ENCODE assay signal across 19 cellular contexts in genomic region chr15:48904758-48905157, GRCh38. TPM values are rescaled to one million over a fixed set of nuclear protein-coding genes. Genes with fewer than 3 reads are reported as not detected.
DNase-seq lines count a peak whose midpoint lies in the region; ATAC-seq and TF ChIP-seq lines count a peak whose summit lies in the region.
"Had no signal": no experiment of that assay in that cellular context is flagged by ENCODE, and none has a peak within 500 bp of the region (broad histone marks: within the 10 kb centered on the region; RNA-seq: fewer than 3 reads in every experiment).

No MANE protein-coding gene starts in this region.

- H3K4me1 Mint-ChIP-seq in stimulated activated naive CD8-positive, alpha-beta T cell treated with anti-CD3 and anti-CD28 coated beads, Interleukin-15, Interleukin-2, amounts not matched to agents 100 ng/mL and 50 ng/mL, for 24 hours (ENCODE audit: low read depth) = peaks cover 24% of the 10 kb centered on the region
- H3K4me1 Mint-ChIP-seq in activated naive CD8-positive, alpha-beta T cell treated with anti-CD3 and anti-CD28 coated beads, Interleukin-2, amount 50 U/mL, for 24 hours = peaks cover 28% of the 10 kb centered on the region
- no peaks in the 10 kb centered on the region for H3K4me1 Mint-ChIP-seq in endothelial cell (ENCODE audit: unreplicated experiment)
- peaks cover 8% of the 10 kb centered on the region for H3K4me1 Mint-ChIP-seq in stimulated activated effector memory CD8-positive, alpha-beta T cell treated with anti-CD3 and anti-CD28 coated beads, Interleukin-12 subunit alpha, Interleukin-12 subunit beta, amount 100 ng/mL, for 72 hours
- H3K4me1 Mint-ChIP-seq: B cell had no signal

- H3K27ac Mint-ChIP-seq in stimulated activated naive CD8-positive, alpha-beta T cell treated with anti-CD3 and anti-CD28 coated beads, Interleukin-15, Interleukin-2, amounts not matched to agents 100 ng/mL and 50 ng/mL, for 24 hours = peak overlapping the region; percentile 93
- peak overlapping the region; percentile 90 for H3K27ac Mint-ChIP-seq in activated naive CD8-positive, alpha-beta T cell treated with anti-CD3 and anti-CD28 coated beads, Interleukin-2, amount 50 U/mL, for 24 hours
- no peak overlapping the region for H3K27ac Mint-ChIP-seq in endothelial cell (ENCODE audit: unreplicated experiment)
- H3K27ac Mint-ChIP-seq in stimulated activated effector memory CD8-positive, alpha-beta T cell treated with anti-CD3 and anti-CD28 coated beads, Interleukin-12 subunit alpha, Interleukin-12 subunit beta, amount 100 ng/mL, for 72 hours = peak overlapping the region; percentile 76
- H3K27ac Mint-ChIP-seq: B cell; CD8-positive, alpha-beta T cell; H9 had no signal

- H3K9me3 Mint-ChIP-seq in stimulated activated naive CD8-positive, alpha-beta T cell treated with anti-CD3 and anti-CD28 coated beads, Interleukin-15, Interleukin-2, amounts not matched to agents 100 ng/mL and 50 ng/mL, for 24 hours = no peaks in the 10 kb centered on the region
- H3K9me3 Mint-ChIP-seq in activated naive CD8-positive, alpha-beta T cell treated with anti-CD3 and anti-CD28 coated beads, Interleukin-2, amount 50 U/mL, for 24 hours = peaks cover 11% of the 10 kb centered on the region
- H3K9me3 Mint-ChIP-seq in endothelial cell (ENCODE audit: unreplicated experiment) = no peaks in the 10 kb centered on the region
- H3K9me3 Mint-ChIP-seq in stimulated activated effector memory CD8-positive, alpha-beta T cell treated with anti-CD3 and anti-CD28 coated beads, Interleukin-12 subunit alpha, Interleukin-12 subunit beta, amount 100 ng/mL, for 72 hours = no peaks in the 10 kb centered on the region
- H3K9me3 Mint-ChIP-seq: CD8-positive, alpha-beta T cell; H9 had no signal

- H2AFZ ChIP-seq in hepatocyte = no peak overlapping the region

- no peak for ATAC-seq in stimulated activated naive CD8-positive, alpha-beta T cell treated with anti-CD3 and anti-CD28 coated beads, Interleukin-15, Interleukin-2, amounts not matched to agents 100 U/mL and 50 U/mL, for 24 hours
- ATAC-seq in activated naive CD8-positive, alpha-beta T cell treated with anti-CD3 and anti-CD28 coated beads, Interleukin-2, amount 50 U/mL, for 24 hours = no peak
- ATAC-seq in stimulated activated effector memory CD8-positive, alpha-beta T cell treated with anti-CD3 and anti-CD28 coated beads, Interleukin-12 subunit alpha, Interleukin-12 subunit beta, amount 100 ng/mL, for 72 hours = no peak
- no peak for ATAC-seq in foreskin keratinocyte
- ATAC-seq: CD8-positive, alpha-beta T cell; GM12878; HepG2 had no signal

- H3K27me3 ChIP-seq in foreskin keratinocyte = peaks cover 10% of the 10 kb centered on the region
- H3K27me3 ChIP-seq in hepatocyte = no peaks in the 10 kb centered on the region
- H3K27me3 ChIP-seq: BLaER1 treated with 17β-estradiol and CSF1 and Interleukin-3, amounts not matched to agents 10 nM and 100 nM had no signal

- H3K4me3 ChIP-seq in hepatocyte = no peak overlapping the region
- H3K4me3 ChIP-seq: BLaER1 treated with 17β-estradiol and CSF1 and Interleukin-3, amounts not matched to agents 10 nM and 100 nM; GM12878 had no signal

- H3K4me2 ChIP-seq in hepatocyte = no peak overlapping the region
- H3K4me2 ChIP-seq: BLaER1 treated with 17β-estradiol and CSF1 and Interleukin-3, amounts not matched to agents 10 nM and 100 nM had no signal

- no peaks in the 10 kb centered on the region for H4K20me1 ChIP-seq in hepatocyte (ENCODE audit: insufficient read depth, poor library complexity, severe bottlenecking)
- H4K20me1 ChIP-seq: BLaER1 treated with 17β-estradiol and CSF1 and Interleukin-3, amounts not matched to agents 10 nM and 100 nM had no signal

- H3K9me2 ChIP-seq in hepatocyte (replicated peaks; ENCODE audit: insufficient read depth) = no peaks in the 10 kb centered on the region

- DNase-seq in stimulated activated naive CD8-positive, alpha-beta T cell treated with anti-CD3 and anti-CD28 coated beads, Interleukin-15, Interleukin-2, amounts not matched to agents 100 U/mL and 50 U/mL, for 24 hours = no peak
- no peak for DNase-seq in activated naive CD8-positive, alpha-beta T cell treated with anti-CD3 and anti-CD28 coated beads, Interleukin-2, amount 50 U/mL, for 24 hours
- DNase-seq in endothelial cell (ENCODE audit: low spot score) (no peak), foreskin keratinocyte (no peak), dedifferentiated amniotic fluid mesenchymal stem cell (ENCODE audit: extremely low spot score) (no peak), hepatocyte (ENCODE audit: low spot score) (no peak)
- DNase-seq in stimulated activated effector memory CD8-positive, alpha-beta T cell treated with anti-CD3 and anti-CD28 coated beads, Interleukin-12 subunit alpha, Interleukin-12 subunit beta, amount 100 ng/mL, for 72 hours (ENCODE audit: low spot score in 2 of 2) = no peak
- DNase-seq: CD8-positive, alpha-beta T cell; DMS 273 treated with DMSO at 0.1 percent for 48 hours; DMS53; DND-41; EL; H9 had no signal

- H3K27ac ChIP-seq in foreskin keratinocyte = no peak overlapping the region
- H3K27ac ChIP-seq in hepatocyte = no peak overlapping the region
- H3K27ac ChIP-seq: BLaER1 treated with 17β-estradiol and CSF1 and Interleukin-3, amounts not matched to agents 10 nM and 100 nM had no signal

- H3K4me1 ChIP-seq in foreskin keratinocyte (no peaks in the 10 kb centered on the region), hepatocyte (ENCODE audit: insufficient read depth) (no peaks in the 10 kb centered on the region)
- H3K4me1 ChIP-seq: BLaER1 treated with 17β-estradiol and CSF1 and Interleukin-3, amounts not matched to agents 10 nM and 100 nM had no signal

- no peaks in the 10 kb centered on the region for H3K9me3 ChIP-seq in hepatocyte (ENCODE audit: low read depth)
- H3K9me3 ChIP-seq: BLaER1 treated with 17β-estradiol and CSF1 and Interleukin-3, amounts not matched to agents 10 nM and 100 nM had no signal

- no peaks in the 10 kb centered on the region for H3K36me3 ChIP-seq in hepatocyte (replicated peaks; ENCODE audit: insufficient read depth, low read depth)
- H3K36me3 ChIP-seq: BLaER1 treated with 17β-estradiol and CSF1 and Interleukin-3, amounts not matched to agents 10 nM and 100 nM had no signal

- no peaks in the 10 kb centered on the region for H3K79me2 ChIP-seq in hepatocyte

- no peak overlapping the region for H3K4me3 Mint-ChIP-seq in stimulated activated naive CD8-positive, alpha-beta T cell treated with anti-CD3 and anti-CD28 coated beads, Interleukin-15, Interleukin-2, amounts not matched to agents 100 ng/mL and 50 ng/mL, for 24 hours
- H3K4me3 Mint-ChIP-seq in activated naive CD8-positive, alpha-beta T cell treated with anti-CD3 and anti-CD28 coated beads, Interleukin-2, amount 50 U/mL, for 24 hours = no peak overlapping the region
- H3K4me3 Mint-ChIP-seq in endothelial cell (ENCODE audit: unreplicated experiment) = peak overlapping the region; percentile 15
- no peak overlapping the region for H3K4me3 Mint-ChIP-seq in stimulated activated effector memory CD8-positive, alpha-beta T cell treated with anti-CD3 and anti-CD28 coated beads, Interleukin-12 subunit alpha, Interleukin-12 subunit beta, amount 100 ng/mL, for 72 hours
- H3K4me3 Mint-ChIP-seq: B cell; CD8-positive, alpha-beta T cell; H9 had no signal

- 97% methylated on average over 4 of the region's 4 CpGs for WGBS in hepatocyte (ENCODE audit: low lambda C conversion rate, missing lambda C conversion rate)

- H3K36me3 Mint-ChIP-seq in stimulated activated naive CD8-positive, alpha-beta T cell treated with anti-CD3 and anti-CD28 coated beads, Interleukin-15, Interleukin-2, amounts not matched to agents 100 ng/mL and 50 ng/mL, for 24 hours (ENCODE audit: low read depth) = peaks cover 5% of the 10 kb centered on the region
- peaks cover 6% of the 10 kb centered on the region for H3K36me3 Mint-ChIP-seq in activated naive CD8-positive, alpha-beta T cell treated with anti-CD3 and anti-CD28 coated beads, Interleukin-2, amount 50 U/mL, for 24 hours (ENCODE audit: low read depth)
- H3K36me3 Mint-ChIP-seq in endothelial cell (ENCODE audit: low read depth, unreplicated experiment) = no peaks in the 10 kb centered on the region
- H3K36me3 Mint-ChIP-seq in stimulated activated effector memory CD8-positive, alpha-beta T cell treated with anti-CD3 and anti-CD28 coated beads, Interleukin-12 subunit alpha, Interleukin-12 subunit beta, amount 100 ng/mL, for 72 hours = no peaks in the 10 kb centered on the region
- H3K36me3 Mint-ChIP-seq: CD8-positive, alpha-beta T cell had no signal

- H3K27me3 Mint-ChIP-seq in stimulated activated naive CD8-positive, alpha-beta T cell treated with anti-CD3 and anti-CD28 coated beads, Interleukin-15, Interleukin-2, amounts not matched to agents 100 ng/mL and 50 ng/mL, for 24 hours = no peaks in the 10 kb centered on the region
- H3K27me3 Mint-ChIP-seq in activated naive CD8-positive, alpha-beta T cell treated with anti-CD3 and anti-CD28 coated beads, Interleukin-2, amount 50 U/mL, for 24 hours = peaks cover 2% of the 10 kb centered on the region
- no peaks in the 10 kb centered on the region for H3K27me3 Mint-ChIP-seq in endothelial cell (ENCODE audit: unreplicated experiment)

- TF ChIP-seq CTCF in endothelial cell (IDR thresholded peaks at IDR 0.05; ENCODE audit: unreplicated experiment) = no peak
- no peak for TF ChIP-seq CTCF in foreskin keratinocyte (conservative IDR thresholded peaks at IDR 0.05)
- TF ChIP-seq CTCF in hepatocyte (IDR thresholded peaks at IDR 0.05; ENCODE audit: poor library complexity) = no peak

RNA-seq across cellular contexts. Expression of gene EID1, which starts 26.8 kb away (rescaled TPM):
- total RNA-seq in endothelial cell (ENCODE audit: unreplicated experiment) = 126 TPM
- 78.2 and 78.4 TPM in 2 replicates for total RNA-seq in foreskin keratinocyte
- polyA plus RNA-seq in foreskin keratinocyte = 56.9 and 61.8 TPM in 2 replicates
- 198 and 218 TPM in 2 replicates for total RNA-seq in hepatocyte
- 228 and 242 TPM in 2 replicates for polyA plus RNA-seq in hepatocyte

RNA-seq across cellular contexts. Expression of gene SHC4, which starts 59.0 kb away (rescaled TPM):
- total RNA-seq in endothelial cell (ENCODE audit: unreplicated experiment) (6.8 TPM), foreskin keratinocyte (0.65 and 0.78 TPM in 2 replicates), hepatocyte (1.00 and 1.2 TPM in 2 replicates)
- polyA plus RNA-seq in foreskin keratinocyte (0.11 and 0.17 TPM in 2 replicates), hepatocyte (0.75 and 0.91 TPM in 2 replicates)
- total RNA-seq: CD8-positive, alpha-beta T cell; G401 had no signal
- polyA plus RNA-seq: HepG2 had no signal
